Comparison of ENCODE assay signal across 16 cellular contexts in genomic region chr12:102797513-102797912, GRCh38.
A peak's percentile ranks its signal among the peaks of the same experiment; 100 is the strongest.
DNase-seq lines count a peak whose midpoint lies in the region; ATAC-seq and TF ChIP-seq lines count a peak whose summit lies in the region.
"Had no signal": no experiment of that assay in that cellular context is flagged by ENCODE, and none has a peak within 500 bp of the region (broad histone marks: within the 10 kb centered on the region; RNA-seq: fewer than 3 reads in every experiment).

No MANE protein-coding gene starts in this region.

- H3K36me3 Mint-ChIP-seq in nephron (ENCODE audit: low read depth) = no peaks in the 10 kb centered on the region
- H3K36me3 Mint-ChIP-seq: CD4-positive, alpha-beta memory T cell had no signal

- no peaks in the 10 kb centered on the region for H3K9me3 Mint-ChIP-seq in nephron

- H3K27me3 ChIP-seq in uterus = no peaks in the 10 kb centered on the region

- peaks cover 11% of the 10 kb centered on the region for H3K4me1 Mint-ChIP-seq in nephron
- H3K4me1 Mint-ChIP-seq: CD4-positive, alpha-beta memory T cell had no signal

- no peaks in the 10 kb centered on the region for H3K9me3 ChIP-seq in uterus
- H3K9me3 ChIP-seq: HAP-1 had no signal

- TF ChIP-seq POLR2A in uterus (IDR thresholded peaks at IDR 0.05) = no peak

- H3K36me3 ChIP-seq in uterus = no peaks in the 10 kb centered on the region
- H3K36me3 ChIP-seq: HAP-1 had no signal

- no peak overlapping the region for H3K4me3 ChIP-seq in fibroblast of mammary gland (ENCODE audit: control insufficient read depth, low read depth, low read length)
- no peak overlapping the region for H3K4me3 ChIP-seq in uterus
- H3K4me3 ChIP-seq: HAP-1 had no signal

- peaks cover 11% of the 10 kb centered on the region for H3K27me3 Mint-ChIP-seq in nephron (ENCODE audit: low read depth)

- H3K27ac ChIP-seq in uterus = no peak overlapping the region
- H3K27ac ChIP-seq: C4-2B had no signal

- no peak overlapping the region for H3K4me3 Mint-ChIP-seq in nephron
- H3K4me3 Mint-ChIP-seq: CD4-positive, alpha-beta memory T cell had no signal

- H3K4me1 ChIP-seq in uterus = no peaks in the 10 kb centered on the region
- H3K4me1 ChIP-seq: HAP-1 had no signal

- ATAC-seq in HG03565 (IDR thresholded peaks at IDR 0.05; ENCODE audit: unreplicated experiment) = no peak
- ATAC-seq in GM19463 (IDR thresholded peaks at IDR 0.05; ENCODE audit: unreplicated experiment) = no peak

- peak overlapping the region; percentile 9 to 77 (median 32) for H3K27ac Mint-ChIP-seq in nephron
- H3K27ac Mint-ChIP-seq: CD4-positive, alpha-beta memory T cell had no signal

- intact Hi-C loops in uterus (cut with DNase I; ENCODE audit: low total_unique reads) = no loop called here

- DNase-seq in dedifferentiated amniotic fluid mesenchymal stem cell (ENCODE audit: extremely low spot score) (peak; percentile 18), fibroblast of mammary gland (ENCODE audit: low read depth) (peak; percentile 1), uterus (no peak), germinal center (ENCODE audit: low spot score) (no peak)
- DNase-seq: ACHN; AML-193; CD4-positive, alpha-beta memory T cell; DMS153; DMS79; GDM1; KG1 had no signal

- TF ChIP-seq CTCF in fibroblast of mammary gland (conservative IDR thresholded peaks at IDR 0.05; ENCODE audit: control insufficient read depth, insufficient read depth, low read depth, low read length) = no peak
- no peak for TF ChIP-seq CTCF in nephron (IDR thresholded peaks at IDR 0.05; ENCODE audit: unreplicated experiment in 3 of 3)
- TF ChIP-seq CTCF in uterus (IDR thresholded peaks at IDR 0.05) = no peak

Comparison
In these comparisons a context has a peak if more than half of its experiments do, and no peak if none do; other contexts are left out.
1. DNase-seq: peak in dedifferentiated amniotic fluid mesenchymal stem cell (single experiment) and fibroblast of mammary gland (single experiment); none in uterus (0 of 2) and germinal center (single experiment).